ENCODE assay signal across 27 cellular contexts in the genomic region with DNA sequence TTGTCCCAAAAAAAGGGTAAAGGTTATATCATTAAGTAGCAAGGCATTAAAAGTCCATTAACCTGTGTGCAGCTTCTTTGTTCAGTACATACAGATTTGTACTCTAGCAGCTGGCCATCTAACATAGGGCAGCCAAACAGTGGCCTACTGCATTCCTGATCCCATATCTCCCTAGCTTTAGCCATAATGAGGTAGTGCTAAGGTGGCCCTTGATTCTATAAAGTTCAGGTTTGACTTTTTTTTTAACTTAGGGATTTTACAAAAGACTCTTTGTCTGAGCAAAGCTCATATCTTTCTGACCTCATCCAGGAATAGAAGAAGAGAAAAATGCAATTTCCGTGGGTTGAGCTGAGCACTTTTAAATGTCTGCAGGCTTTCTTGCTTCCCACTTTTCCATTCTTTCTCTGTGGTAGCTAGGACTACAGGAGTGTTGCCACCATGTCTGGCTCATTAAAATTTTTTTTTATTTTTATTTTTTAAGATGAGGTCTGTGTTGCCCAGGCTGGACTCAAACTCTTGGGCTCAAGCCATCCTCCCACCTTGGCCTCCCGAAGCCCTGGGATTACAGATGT. TPM values are rescaled to one million over a fixed set of nuclear protein-coding genes. Genes with fewer than 3 reads are reported as not detected.
DNase-seq lines count a peak whose midpoint lies in the region; ATAC-seq, FAIRE-seq and TF ChIP-seq lines count a peak whose summit lies in the region.
"Had no signal": no experiment of that assay in that cellular context is flagged by ENCODE, and none has a peak within 500 bp of the region (broad histone marks: within the 10 kb centered on the region; RNA-seq: fewer than 3 reads in every experiment).

No MANE protein-coding gene starts in this region.

- H3K4me3 Mint-ChIP-seq in T-helper 17 cell: no peak overlapping the region
- H3K4me3 Mint-ChIP-seq: CD4-positive, alpha-beta T cell had no signal

- peaks cover 4% of the 10 kb centered on the region for H3K36me3 Mint-ChIP-seq in T-helper 17 cell (ENCODE audit: low read depth)

- H4K20me1 ChIP-seq in HepG2 (ENCODE audit: insufficient read depth, low read length): no peaks in the 10 kb centered on the region

- ATAC-seq in HepG2: peak; percentile 88
- no peak for ATAC-seq in right lobe of liver
- ATAC-seq in T-helper 17 cell: no peak
- peak in 3 of 4 donors; percentile 27 to 63 (median 58) for ATAC-seq in pancreas

- peak overlapping the region; percentile 1 for H3K27ac Mint-ChIP-seq in T-helper 17 cell
- H3K27ac Mint-ChIP-seq: CD4-positive, alpha-beta T cell had no signal

- H3K4me1 ChIP-seq in HepG2 (ENCODE audit: insufficient read depth, low read length) (peaks cover 15% of the 10 kb centered on the region), right lobe of liver (no peaks in the 10 kb centered on the region), pancreas (no peaks in the 10 kb centered on the region), vagina (no peaks in the 10 kb centered on the region)
- H3K4me1 ChIP-seq: Caco-2 had no signal

- POLR2A ChIA-PET in HepG2 (lab: Yijun Ruan, JAX): no interaction called here

- H3K27me3 ChIP-seq in HepG2 (ENCODE audit: control insufficient read depth in 1 of 2, insufficient read depth in 2 of 2, low read length in 2 of 2) (no peaks in the 10 kb centered on the region), right lobe of liver (no peaks in the 10 kb centered on the region), pancreas (no peaks in the 10 kb centered on the region), vagina (no peaks in the 10 kb centered on the region)
- H3K27me3 ChIP-seq: BLaER1 treated with 17β-estradiol and CSF1 and Interleukin-3, amounts not matched to agents 10 nM and 100 nM had no signal

- TF ChIP-seq CTCF in HepG2 (CRISPR knock-in tag; IDR thresholded peaks at IDR 0.05): no peak
- no peak for TF ChIP-seq CTCF in right lobe of liver (IDR thresholded peaks at IDR 0.05)
- no peak for TF ChIP-seq CTCF in pancreas (IDR thresholded peaks at IDR 0.05)
- no peak for TF ChIP-seq CTCF in vagina (IDR thresholded peaks at IDR 0.05)

- TF ChIP-seq POLR2A in HepG2 (IDR thresholded peaks at IDR 0.05; ENCODE audit: insufficient read depth in 1 of 2, low read depth in 2 of 2, low read length in 2 of 2): no peak
- TF ChIP-seq POLR2A in right lobe of liver (IDR thresholded peaks at IDR 0.05): no peak
- no peak for TF ChIP-seq POLR2A in vagina (IDR thresholded peaks at IDR 0.05)

- H3K79me2 ChIP-seq in HepG2 (ENCODE audit: insufficient read depth, low read length): no peaks in the 10 kb centered on the region

- peak; percentile 71 for FAIRE-seq in HepG2 (lab: Jason Lieb, UNC)
- FAIRE-seq in pancreas (lab: Jason Lieb, UNC): no peak
- FAIRE-seq: A204.1, GM12892, H1, RCC 7860 had no signal

- TF ChIP-seq EP300 in HepG2 (IDR thresholded peaks at IDR 0.05; ENCODE audit: low read depth in 2 of 2, low read length in 2 of 2): no peak
- TF ChIP-seq EP300 in HepG2 (CRISPR knock-in tag; IDR thresholded peaks at IDR 0.05; ENCODE audit: borderline replicate concordance): no peak

- DNase-seq in HepG2 (ENCODE audit: low spot score) (peak; percentile 75), right lobe of liver (no peak), T-helper 17 cell (no peak), pancreas (no peak), NCI-H2107 treated with DMSO at 0.1 percent for 48 hours (lab: John Stamatoyannopoulos, UW; ENCODE audit: unreplicated experiment) (no peak), vagina (ENCODE audit: extremely low spot score in 2 of 2) (no peak), A172 (ENCODE audit: low spot score) (no peak)
- DNase-seq: Caco-2; CD4-positive, alpha-beta T cell; DMS 273 treated with DMSO at 0.1 percent for 48 hours; DND-41; HCEC 1CT; Karpas-422; NCI-H1092; NCI-H1417 treated with DMSO at 0.1 percent for 48 hours; NCI-H1694 treated with DMSO at 0.1 percent for 48 hours; NCI-H2081; NCI-H2171; NCI-H226; NCI-H510A; NCI-H69; OCI-M1 had no signal

- in situ Hi-C loops in HepG2 (cut with HindIII; ENCODE audit: extremely low pct_ligation_motif_present, low pct_unique_long_range_greater_than_20kb): no loop called here

- intact Hi-C loops in HepG2 (cut with micrococcal nuclease; ENCODE audit: unreplicated experiment): no loop called here
- intact Hi-C loops in right lobe of liver (cut with DNase I): no loop called here
- intact Hi-C loops in pancreas (cut with DNase I): no loop called here
- intact Hi-C loops in vagina (cut with DNase I): no loop called here

- CTCF ChIA-PET in HepG2 (lab: Yijun Ruan, JAX; ENCODE audit: low intra/inter-chr PET ratio, low total read pairs): no interaction called here

- no TSS peak for BruUV-seq in HepG2 (replicated peaks; lab: Mats Ljungman, UMichigan)

- no peak overlapping the region for H3K4me3 ChIP-seq in HepG2 (replicated peaks in 1 of 3; ENCODE audit: insufficient read depth in 1 of 3, low read depth in 2 of 3, low read length in 3 of 3)
- H3K4me3 ChIP-seq in right lobe of liver: no peak overlapping the region
- no peak overlapping the region for H3K4me3 ChIP-seq in pancreas
- H3K4me3 ChIP-seq in vagina: no peak overlapping the region
- H3K4me3 ChIP-seq: BLaER1 treated with 17β-estradiol and CSF1 and Interleukin-3, amounts not matched to agents 10 nM and 100 nM had no signal

- no peaks in the 10 kb centered on the region for H3K27me3 Mint-ChIP-seq in T-helper 17 cell
- H3K27me3 Mint-ChIP-seq: CD4-positive, alpha-beta T cell had no signal

- H3K27ac ChIP-seq in HepG2 (ENCODE audit: extremely low read length, insufficient read depth, low read length) (peak overlapping the region; percentile 49), right lobe of liver (no peak overlapping the region), pancreas (peak overlapping the region in 2 of 4 donors; percentile 4 to 37), vagina (no peak overlapping the region)
- H3K27ac ChIP-seq: BLaER1 treated with 17β-estradiol and CSF1 and Interleukin-3, amounts not matched to agents 10 nM and 100 nM had no signal

- no peak overlapping the region for H3K9ac ChIP-seq in HepG2 (ENCODE audit: insufficient read depth, low read depth, low read length)
- H3K9ac ChIP-seq: BLaER1 treated with 17β-estradiol and CSF1 and Interleukin-3, amounts not matched to agents 10 nM and 100 nM had no signal

- H3K4me1 Mint-ChIP-seq in T-helper 17 cell: peaks cover 7% of the 10 kb centered on the region

- no peak overlapping the region for H2AFZ ChIP-seq in HepG2 (ENCODE audit: low read length)

- peaks cover 17 to 45% of the 10 kb centered on the region in 2 experiments for H3K36me3 ChIP-seq in HepG2 (replicated peaks in 1 of 2; ENCODE audit: control insufficient read depth in 1 of 2, insufficient read depth in 2 of 2, low read length in 2 of 2)
- H3K36me3 ChIP-seq in right lobe of liver: peaks cover 0 to 22% (median 15%) of the 10 kb centered on the region in 4 donors
- H3K36me3 ChIP-seq in pancreas: peaks cover 0 to 24% (median 11%) of the 10 kb centered on the region in 3 donors
- H3K36me3 ChIP-seq in vagina: peaks cover 0 to 35% of the 10 kb centered on the region in 2 donors

- no peak for TF ChIP-seq RAD21 in HepG2 (CRISPR knock-in tag; IDR thresholded peaks at IDR 0.05)

- no peak overlapping the region for H3K4me2 ChIP-seq in HepG2 (ENCODE audit: low read depth, low read length)
- H3K4me2 ChIP-seq: BLaER1 treated with 17β-estradiol and CSF1 and Interleukin-3, amounts not matched to agents 10 nM and 100 nM had no signal

- 69% methylated on average over 2 of the region's 2 CpGs for WGBS in HepG2 (ENCODE audit: low lambda C conversion rate)
- WGBS in right lobe of liver (ENCODE audit: insufficient coverage, low coverage, low lambda C conversion rate, missing lambda C conversion rate): 96% methylated on average over 2 of the region's 2 CpGs
- 53 to 71% methylated on average over 2 of the region's 2 CpGs for WGBS in pancreas, 2 donors

- no peaks in the 10 kb centered on the region for H3K9me3 ChIP-seq in HepG2 (ENCODE audit: low read length)
- H3K9me3 ChIP-seq in right lobe of liver: no peaks in the 10 kb centered on the region
- H3K9me3 ChIP-seq in T-helper 17 cell (ENCODE audit: control insufficient read depth, low read length, poor library complexity, severe bottlenecking): no peaks in the 10 kb centered on the region
- no peaks in the 10 kb centered on the region for H3K9me3 ChIP-seq in pancreas
- no peaks in the 10 kb centered on the region for H3K9me3 ChIP-seq in vagina
- H3K9me3 ChIP-seq: BLaER1 treated with 17β-estradiol and CSF1 and Interleukin-3, amounts not matched to agents 10 nM and 100 nM; Caco-2 had no signal

RNA-seq across cellular contexts. Expression of gene CDC6, which starts 19.5 kb away (rescaled TPM):
- 114 and 154 TPM in 2 replicates for total RNA-seq in HepG2 (2016; rRNA removed; fragmentation: Illumina TruSeq; extraction: Trizol)
- 24.3 and 27.3 TPM in 2 replicates for total RNA-seq in HepG2 (2016; cell fraction: cytosol; rRNA removed; fragmentation: Illumina TruSeq; extraction: Trizol; ENCODE audit: low read depth)
- 117 and 162 TPM in 2 replicates for total RNA-seq in HepG2 (2016; cell fraction: insoluble cytoplasmic fraction; rRNA removed; fragmentation: Illumina TruSeq; extraction: Trizol)
- total RNA-seq in HepG2 (2016; cell fraction: membrane; rRNA removed; fragmentation: Illumina TruSeq; extraction: Trizol): 42.3 and 51.8 TPM in 2 replicates
- total RNA-seq in HepG2 (2016; cell fraction: nucleus; rRNA removed; fragmentation: Illumina TruSeq; extraction: Trizol): 89.2 and 89.6 TPM in 2 replicates
- polyA plus RNA-seq in HepG2 (2011; rRNA removed): 10.7 and 17.4 TPM in 2 replicates
- polyA plus RNA-seq in HepG2 (2011; cell fraction: cytosol; rRNA removed): 6.9 and 8.8 TPM in 2 replicates
- polyA plus RNA-seq in HepG2 (2011; cell fraction: nucleus; rRNA removed): 9.6 and 11.4 TPM in 2 replicates
- polyA plus RNA-seq in HepG2 (2012): 8.4 and 23.9 TPM in 2 replicates
- polyA plus RNA-seq in HepG2 (2016; cell fraction: cytosol; fragmentation: Illumina TruSeq; extraction: Trizol; ENCODE audit: low read depth): 12.0 and 14.2 TPM in 2 replicates
- 133 and 135 TPM in 2 replicates for polyA plus RNA-seq in HepG2 (2016; cell fraction: insoluble cytoplasmic fraction; fragmentation: Illumina TruSeq; extraction: Trizol; ENCODE audit: low read depth)
- 15.3 and 18.9 TPM in 2 replicates for polyA plus RNA-seq in HepG2 (2016; cell fraction: membrane; fragmentation: Illumina TruSeq; extraction: Trizol; ENCODE audit: low read depth)
- polyA plus RNA-seq in HepG2 (2016; cell fraction: nucleus; fragmentation: Illumina TruSeq; extraction: Trizol; ENCODE audit: insufficient read depth, low read depth): 98.6 and 99.5 TPM in 2 replicates
- polyA minus RNA-seq in HepG2 (2011; rRNA and poly(A)+ RNA removed; ENCODE audit: low replicate concordance): 8.7 and 50.8 TPM in 2 replicates
- polyA minus RNA-seq in HepG2 (2011; cell fraction: cytosol; rRNA and poly(A)+ RNA removed): 9.4 and 10.7 TPM in 2 replicates
- polyA minus RNA-seq in HepG2 (2011; cell fraction: nucleus; rRNA and poly(A)+ RNA removed): 31.5 and 47.0 TPM in 2 replicates
- 1 to 10 TPM in 5 of 6 experiments, under 1 TPM in 1; 0.42 to 9.1 (median 3.1) TPM for total RNA-seq in right lobe of liver
- total RNA-seq in T-helper 17 cell: 1 to 10 TPM; 1.2 to 2.7 TPM
- total RNA-seq in pancreas: 1 to 10 TPM in 5 of 6 donors, under 1 TPM in 1; 0.71 to 3.3 (median 2.0) TPM
- 1 to 10 TPM in 1 of 2 donors, under 1 TPM in 1; 0.75 to 1.1 TPM for polyA plus RNA-seq in pancreas
- total RNA-seq in vagina: 3.7 TPM
- total RNA-seq in A172 (2014; rRNA removed; shearing (Covaris generic)): 85.1 and 87.9 TPM in 2 replicates

RNA-seq across cellular contexts. Expression of gene RARA, which starts 40.8 kb away (rescaled TPM):
- total RNA-seq in HepG2 (2016; rRNA removed; fragmentation: Illumina TruSeq; extraction: Trizol) (8.6 and 8.9 TPM in 2 replicates), right lobe of liver (10 to 100 TPM; 17.7 to 41.9 (median 22.9) TPM), T-helper 17 cell (100 to 1,000 TPM in 1 of 2 donors, 10 to 100 TPM in 1; 97.0 to 106 TPM), pancreas (10 to 100 TPM in 3 of 6 donors, 1 to 10 TPM in 3; 6.8 to 19.7 (median 10.1) TPM), vagina (58.9 TPM)
- 3.2 and 3.7 TPM in 2 replicates for total RNA-seq in HepG2 (2016; cell fraction: cytosol; rRNA removed; fragmentation: Illumina TruSeq; extraction: Trizol; ENCODE audit: low read depth)
- 6.7 and 9.5 TPM in 2 replicates for total RNA-seq in HepG2 (2016; cell fraction: insoluble cytoplasmic fraction; rRNA removed; fragmentation: Illumina TruSeq; extraction: Trizol)
- total RNA-seq in HepG2 (2016; cell fraction: membrane; rRNA removed; fragmentation: Illumina TruSeq; extraction: Trizol): 8.2 and 11.1 TPM in 2 replicates
- 6.0 and 7.0 TPM in 2 replicates for total RNA-seq in HepG2 (2016; cell fraction: nucleus; rRNA removed; fragmentation: Illumina TruSeq; extraction: Trizol)
- polyA plus RNA-seq in HepG2 (2011; rRNA removed) (6.0 and 6.4 TPM in 2 replicates), pancreas (10 to 100 TPM; 14.7 to 15.0 TPM)
- polyA plus RNA-seq in HepG2 (2011; cell fraction: cytosol; rRNA removed): 2.2 and 3.8 TPM in 2 replicates
- 13.2 and 13.3 TPM in 2 replicates for polyA plus RNA-seq in HepG2 (2011; cell fraction: nucleus; rRNA removed)
- polyA plus RNA-seq in HepG2 (2012): 15.4 and 16.1 TPM in 2 replicates
- polyA plus RNA-seq in HepG2 (2016; cell fraction: cytosol; fragmentation: Illumina TruSeq; extraction: Trizol; ENCODE audit: low read depth): 3.8 and 5.4 TPM in 2 replicates
- 12.7 and 17.8 TPM in 2 replicates for polyA plus RNA-seq in HepG2 (2016; cell fraction: insoluble cytoplasmic fraction; fragmentation: Illumina TruSeq; extraction: Trizol; ENCODE audit: low read depth)
- 9.6 and 13.8 TPM in 2 replicates for polyA plus RNA-seq in HepG2 (2016; cell fraction: membrane; fragmentation: Illumina TruSeq; extraction: Trizol; ENCODE audit: low read depth)
- 19.0 and 19.4 TPM in 2 replicates for polyA plus RNA-seq in HepG2 (2016; cell fraction: nucleus; fragmentation: Illumina TruSeq; extraction: Trizol; ENCODE audit: insufficient read depth, low read depth)
- polyA minus RNA-seq in HepG2 (2011; rRNA and poly(A)+ RNA removed; ENCODE audit: low replicate concordance): 6.4 and 11.7 TPM in 2 replicates
- 6.7 and 8.2 TPM in 2 replicates for polyA minus RNA-seq in HepG2 (2011; cell fraction: cytosol; rRNA and poly(A)+ RNA removed)
- 5.2 and 6.7 TPM in 2 replicates for polyA minus RNA-seq in HepG2 (2011; cell fraction: nucleus; rRNA and poly(A)+ RNA removed)
- total RNA-seq in A172 (2014; rRNA removed; shearing (Covaris generic)): 13.7 and 33.2 TPM in 2 replicates

RNA-seq across cellular contexts. Expression of gene WIPF2, which starts 49.1 kb away (rescaled TPM):
- 10.8 and 11.8 TPM in 2 replicates for total RNA-seq in HepG2 (2016; rRNA removed; fragmentation: Illumina TruSeq; extraction: Trizol)
- 1.2 and 1.4 TPM in 2 replicates for total RNA-seq in HepG2 (2016; cell fraction: cytosol; rRNA removed; fragmentation: Illumina TruSeq; extraction: Trizol; ENCODE audit: low read depth)
- 11.1 and 11.4 TPM in 2 replicates for total RNA-seq in HepG2 (2016; cell fraction: insoluble cytoplasmic fraction; rRNA removed; fragmentation: Illumina TruSeq; extraction: Trizol)
- total RNA-seq in HepG2 (2016; cell fraction: membrane; rRNA removed; fragmentation: Illumina TruSeq; extraction: Trizol): 7.1 and 7.4 TPM in 2 replicates
- total RNA-seq in HepG2 (2016; cell fraction: nucleus; rRNA removed; fragmentation: Illumina TruSeq; extraction: Trizol): 8.5 and 10.1 TPM in 2 replicates
- polyA plus RNA-seq in HepG2 (2011; rRNA removed): 7.2 and 8.3 TPM in 2 replicates
- 3.3 and 3.9 TPM in 2 replicates for polyA plus RNA-seq in HepG2 (2011; cell fraction: cytosol; rRNA removed)
- polyA plus RNA-seq in HepG2 (2011; cell fraction: nucleus; rRNA removed): 6.3 and 6.8 TPM in 2 replicates
- 16.2 and 16.9 TPM in 2 replicates for polyA plus RNA-seq in HepG2 (2012)
- 1.7 and 1.9 TPM in 2 replicates for polyA plus RNA-seq in HepG2 (2016; cell fraction: cytosol; fragmentation: Illumina TruSeq; extraction: Trizol; ENCODE audit: low read depth)
- polyA plus RNA-seq in HepG2 (2016; cell fraction: insoluble cytoplasmic fraction; fragmentation: Illumina TruSeq; extraction: Trizol; ENCODE audit: low read depth): 14.6 and 18.9 TPM in 2 replicates
- polyA plus RNA-seq in HepG2 (2016; cell fraction: membrane; fragmentation: Illumina TruSeq; extraction: Trizol; ENCODE audit: low read depth): 4.5 and 5.5 TPM in 2 replicates
- 17.7 and 23.9 TPM in 2 replicates for polyA plus RNA-seq in HepG2 (2016; cell fraction: nucleus; fragmentation: Illumina TruSeq; extraction: Trizol; ENCODE audit: insufficient read depth, low read depth)
- polyA minus RNA-seq in HepG2 (2011; rRNA and poly(A)+ RNA removed; ENCODE audit: low replicate concordance): 10.7 and 12.1 TPM in 2 replicates
- 8.1 and 9.5 TPM in 2 replicates for polyA minus RNA-seq in HepG2 (2011; cell fraction: cytosol; rRNA and poly(A)+ RNA removed)
- polyA minus RNA-seq in HepG2 (2011; cell fraction: nucleus; rRNA and poly(A)+ RNA removed): 7.2 and 8.5 TPM in 2 replicates
- total RNA-seq in right lobe of liver: 10 to 100 TPM in 2 of 6 experiments, 1 to 10 TPM in 4; 7.0 to 12.1 (median 9.0) TPM
- 10 to 100 TPM; 26.4 to 33.1 TPM for total RNA-seq in T-helper 17 cell
- 10 to 100 TPM; 11.8 to 21.7 (median 14.6) TPM for total RNA-seq in pancreas
- 1 to 10 TPM; 6.3 to 9.5 TPM for polyA plus RNA-seq in pancreas
- 10.6 TPM for total RNA-seq in vagina
- total RNA-seq in A172 (2014; rRNA removed; shearing (Covaris generic)): 5.6 and 7.1 TPM in 2 replicates

Comparison
In these comparisons a context has a peak if more than half of its experiments do, and no peak if none do; other contexts are left out.
1. ATAC-seq: peak in HepG2 (single experiment) and pancreas (3 of 4); none in right lobe of liver (0 of 4) and T-helper 17 cell (single experiment).